ENCODE assay signal across 1 cellular context in genomic region chr14:61326149-61326548, GRCh38.
TF ChIP-seq lines count a peak whose summit lies in the region.

No MANE protein-coding gene starts in this region.

TF ChIP-seq in GM23338, 12 proteins besides CTCF, POLR2A, EP300 and RAD21 (continued from another document):
- TF ChIP-seq REST (IDR thresholded peaks at IDR 0.05; ENCODE audit: unreplicated experiment): no peak
- no peak for TF ChIP-seq ZNF331 (CRISPR knock-in tag; IDR thresholded peaks at IDR 0.05; ENCODE audit: low read depth)
- TF ChIP-seq CREB1 (CRISPR knock-in tag; IDR thresholded peaks at IDR 0.05; ENCODE audit: low read depth): no peak
- TF ChIP-seq STAT1 (IDR thresholded peaks at IDR 0.05; ENCODE audit: unreplicated experiment): no peak
- no peak for TF ChIP-seq ZNF114 (CRISPR knock-in tag; IDR thresholded peaks at IDR 0.05)
- TF ChIP-seq ZNF462 (CRISPR knock-in tag; IDR thresholded peaks at IDR 0.05): no peak
TF ChIP-seq in GM23338: peak in this region for 0.
